Comparison of ENCODE assay signal across 8 cellular contexts in the genomic region with DNA sequence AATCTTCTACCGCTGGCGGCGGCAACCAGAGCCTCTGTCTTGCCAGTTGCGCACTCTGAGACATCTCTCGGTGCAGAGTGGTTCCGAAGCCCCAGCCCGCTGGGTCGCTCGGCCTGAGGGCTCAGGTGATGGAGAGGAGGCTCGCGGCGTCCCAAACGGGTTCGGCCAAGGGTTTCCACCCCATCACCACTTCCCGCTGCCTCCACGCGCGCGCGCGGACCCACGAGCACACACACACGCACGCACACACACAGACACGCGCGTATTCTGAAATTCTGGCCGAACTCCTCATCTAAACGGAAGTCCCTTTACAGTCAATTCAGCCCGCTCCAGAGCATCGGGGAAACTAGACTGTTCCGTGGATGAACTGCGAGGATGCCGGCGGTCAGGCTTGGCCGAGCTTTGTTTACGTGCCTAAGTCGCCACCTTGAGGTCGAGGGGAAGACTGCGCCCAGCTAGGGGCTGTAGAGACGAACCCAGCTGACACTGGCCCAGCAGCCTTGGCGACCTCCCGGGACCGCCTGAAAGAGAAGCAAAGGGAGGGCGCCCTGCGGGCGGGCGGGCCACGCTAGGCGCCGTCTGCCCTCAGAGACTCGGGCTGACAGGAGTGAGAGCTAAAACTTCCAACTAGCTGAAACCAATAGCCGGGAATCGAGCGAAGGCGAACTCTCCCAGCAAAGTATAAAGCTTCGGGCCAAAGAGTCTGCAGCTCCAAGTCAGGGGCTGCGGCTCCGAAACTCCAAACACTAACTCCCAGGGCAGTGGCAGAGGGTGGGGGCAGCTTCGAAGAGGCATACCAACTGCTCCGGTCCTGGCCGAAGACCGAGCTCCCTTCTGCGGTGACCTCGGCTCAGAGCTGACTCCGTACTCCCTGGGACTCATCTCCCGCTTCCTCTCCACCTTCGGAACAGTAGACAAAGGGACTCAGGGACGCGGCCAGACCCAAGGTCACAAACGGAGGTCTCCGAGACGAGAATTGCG.
A peak's percentile ranks its signal among the peaks of the same experiment; 100 is the strongest.
DNase-seq lines count a peak whose midpoint lies in the region; ATAC-seq and TF ChIP-seq lines count a peak whose summit lies in the region.

No MANE protein-coding gene starts in this region.

- peak overlapping the region; percentile 49 for H3K9ac ChIP-seq in neural cell (ENCODE audit: low read length)

- no peaks in the 10 kb centered on the region for H3F3A ChIP-seq in neural cell (ENCODE audit: insufficient read depth, low read length, poor library complexity, severe bottlenecking)

- H3K9me3 ChIP-seq in neural cell (ENCODE audit: low read length) (no peaks in the 10 kb centered on the region), suprapubic skin (no peaks in the 10 kb centered on the region)

- H3K4me2 ChIP-seq in neural cell (ENCODE audit: low read length): peak overlapping the region; percentile 88

- H3K9me2 ChIP-seq in neural cell (ENCODE audit: insufficient read depth, low read length): no peaks in the 10 kb centered on the region

- TF ChIP-seq RAD21 in Ishikawa (IDR thresholded peaks at IDR 0.05; ENCODE audit: low read depth): peak; percentile 96
- peak; percentile 97 for TF ChIP-seq RAD21 in neural cell (conservative IDR thresholded peaks at IDR 0.05)

- peak overlapping the region; percentile 37 for H2AFZ ChIP-seq in neural cell (ENCODE audit: low read depth, low read length)

- H4K20me1 ChIP-seq in neural cell (ENCODE audit: insufficient read depth): no peaks in the 10 kb centered on the region

- H3K4me3 ChIP-seq in neural cell (ENCODE audit: low read length) (peak overlapping the region; percentile 84), suprapubic skin (peak overlapping the region; percentile 39)

- peaks cover 23% of the 10 kb centered on the region for H3K27me3 ChIP-seq in foreskin keratinocyte
- H3K27me3 ChIP-seq in neural cell (ENCODE audit: insufficient read depth, low read depth, low read length): peaks cover 67% of the 10 kb centered on the region
- peaks cover 93% of the 10 kb centered on the region for H3K27me3 ChIP-seq in suprapubic skin

- H3K27ac ChIP-seq in foreskin keratinocyte (no peak overlapping the region), neural cell (ENCODE audit: low read length) (no peak overlapping the region), suprapubic skin (no peak overlapping the region)

- TF ChIP-seq EP300 in Ishikawa (IDR thresholded peaks at IDR 0.05; ENCODE audit: borderline replicate concordance) (no peak), neural cell (conservative IDR thresholded peaks at IDR 0.05; ENCODE audit: poor library complexity, severe bottlenecking) (no peak), suprapubic skin (IDR thresholded peaks at IDR 0.05) (no peak)

- WGBS in suprapubic skin: 1% methylated on average over 26 of the region's 74 CpGs

- DNase-seq in EH (ENCODE audit: low read depth) (peak; percentile 86), OCI-M1 (lab: John Stamatoyannopoulos, UW) (peak; percentile 89), foreskin keratinocyte (peak; percentile 19 to 61), suprapubic skin (ENCODE audit: low spot score in 2 of 2) (peak in 1 of 2 donors; percentile 88)
- peak; percentile 36 for DNase-seq in activated T-helper 9 cell treated with anti-CD3 and anti-CD28 coated beads, Interleukin-2, amount 50 U/mL, for 16 hours (ENCODE audit: low read depth)

- peaks cover 4% of the 10 kb centered on the region for H3K79me2 ChIP-seq in neural cell (replicated peaks; ENCODE audit: insufficient read depth, low read length)

- TF ChIP-seq CTCF in foreskin keratinocyte (conservative IDR thresholded peaks at IDR 0.05) (peak; percentile 91), neural cell (IDR thresholded peaks at IDR 0.05; ENCODE audit: poor library complexity, severe bottlenecking) (peak; percentile 97), suprapubic skin (IDR thresholded peaks at IDR 0.05) (peak; percentile 54 to 87)

- TF ChIP-seq POLR2A in suprapubic skin (IDR thresholded peaks at IDR 0.05): no peak

- peak; percentile 98 for ATAC-seq in GM21825 (IDR thresholded peaks at IDR 0.05; ENCODE audit: unreplicated experiment)
- ATAC-seq in foreskin keratinocyte: peak; percentile 98

- H3K4me1 ChIP-seq in foreskin keratinocyte (no peaks in the 10 kb centered on the region), suprapubic skin (peaks cover 26% of the 10 kb centered on the region)

- no peaks in the 10 kb centered on the region for H3K36me3 ChIP-seq in neural cell (ENCODE audit: insufficient read depth, low read length)
- no peaks in the 10 kb centered on the region for H3K36me3 ChIP-seq in suprapubic skin

TF ChIP-seq in Ishikawa, 13 proteins besides CTCF, POLR2A, EP300 and RAD21 (continues in another document):
- TF ChIP-seq EGR1 (IDR thresholded peaks at IDR 0.05) (no peak), REST (IDR thresholded peaks at IDR 0.05; ENCODE audit: low read depth) (no peak), CREB1 (IDR thresholded peaks at IDR 0.05; ENCODE audit: low read depth) (no peak), FOXM1 (IDR thresholded peaks at IDR 0.05; ENCODE audit: borderline replicate concordance, low read depth) (no peak), CEBPB (IDR thresholded peaks at IDR 0.05) (no peak), ZBTB7A (IDR thresholded peaks at IDR 0.05; ENCODE audit: low read depth) (0 out of 2 replicates have a peak, but pooled peaks have one; percentile 9)
- TF ChIP-seq, protein P1, sequence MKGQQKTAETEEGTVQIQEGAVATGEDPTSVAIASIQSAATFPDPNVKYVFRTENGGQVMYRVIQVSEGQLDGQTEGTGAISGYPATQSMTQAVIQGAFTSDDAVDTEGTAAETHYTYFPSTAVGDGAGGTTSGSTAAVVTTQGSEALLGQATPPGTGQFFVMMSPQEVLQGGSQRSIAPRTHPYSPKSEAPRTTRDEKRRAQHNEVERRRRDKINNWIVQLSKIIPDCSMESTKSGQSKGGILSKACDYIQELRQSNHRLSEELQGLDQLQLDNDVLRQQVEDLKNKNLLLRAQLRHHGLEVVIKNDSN (IDR thresholded peaks at IDR 0.05): no peak

TF ChIP-seq in neural cell, 6 proteins besides CTCF, POLR2A, EP300 and RAD21:
- no peak for TF ChIP-seq TAF1 (IDR thresholded peaks at IDR 0.05; ENCODE audit: low read depth)
- TF ChIP-seq SMC3 (conservative IDR thresholded peaks at IDR 0.05; ENCODE audit: poor library complexity): peak; percentile 95
- TF ChIP-seq EZH2 (IDR thresholded peaks at IDR 0.05; ENCODE audit: borderline replicate concordance, insufficient read depth, low read length, poor library complexity, severe bottlenecking): no peak
- TF ChIP-seq POLR2AphosphoS5 (IDR thresholded peaks at IDR 0.05): peak; percentile 26
- no peak for TF ChIP-seq REST (IDR thresholded peaks at IDR 0.05; ENCODE audit: borderline replicate concordance)
- TF ChIP-seq MXI1 (conservative IDR thresholded peaks at IDR 0.05; ENCODE audit: poor library complexity, severe bottlenecking): peak; percentile 65
TF ChIP-seq in neural cell: peak in this region for 3.
